In the genomic region with DNA sequence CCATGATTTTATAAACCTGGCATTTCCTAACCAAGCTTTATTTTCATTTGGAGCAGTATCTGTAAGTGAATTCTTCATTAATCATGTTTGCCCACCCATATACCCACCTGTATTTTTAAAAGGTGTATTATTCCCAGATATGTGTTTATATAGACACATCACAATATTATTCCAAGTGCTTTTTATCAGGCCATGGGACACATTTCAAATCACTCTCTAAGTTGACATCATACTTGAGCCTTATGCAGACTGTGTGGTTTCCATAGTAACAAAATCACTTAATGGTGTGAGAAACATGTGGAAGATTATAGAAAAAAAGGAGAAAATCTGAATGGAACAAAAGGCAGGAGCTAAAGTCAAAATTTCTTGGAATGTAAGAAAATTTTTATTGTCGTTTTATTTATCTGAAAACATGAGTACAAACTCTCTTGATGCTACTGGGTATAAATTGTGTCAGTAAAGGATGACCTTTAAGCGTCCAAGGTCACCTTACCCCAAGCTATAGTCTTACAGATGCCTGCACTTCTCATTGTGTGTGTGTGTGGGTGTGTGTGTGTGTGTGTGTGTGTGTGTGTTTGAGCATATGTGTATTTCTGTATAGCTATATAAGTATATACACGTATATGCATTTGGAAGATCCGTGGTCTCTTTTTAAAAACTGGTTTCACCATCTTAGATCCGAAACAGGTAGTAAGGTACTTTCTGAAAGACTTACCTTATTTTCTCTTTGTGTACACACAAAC, we compare ENCODE assay signal across 9 cellular contexts.
DNase-seq lines count a peak whose midpoint lies in the region; ATAC-seq and TF ChIP-seq lines count a peak whose summit lies in the region.
"Had no signal": no experiment of that assay in that cellular context is flagged by ENCODE, and none has a peak within 500 bp of the region (broad histone marks: within the 10 kb centered on the region; RNA-seq: fewer than 3 reads in every experiment).

No MANE protein-coding gene starts in this region.

- no peaks in the 10 kb centered on the region for H3K27me3 ChIP-seq in gastroesophageal sphincter
- no peaks in the 10 kb centered on the region for H3K27me3 ChIP-seq in thymus (ENCODE audit: control insufficient read depth, insufficient read depth)

- 79 to 85% methylated on average over 5 of the region's 5 CpGs for WGBS in gastroesophageal sphincter (ENCODE audit: low coverage in 1 of 2), 2 donors
- 98% methylated on average over 5 of the region's 5 CpGs for WGBS in thymus

- peak overlapping the region; percentile 94 for H3K27ac Mint-ChIP-seq in activated T-cell treated with anti-CD3 and anti-CD28 coated beads, Interleukin-2, amount 50 U/mL, for 24 hours
- peak overlapping the region; percentile 93 for H3K27ac Mint-ChIP-seq in activated naive CD8-positive, alpha-beta T cell

- H3K27me3 Mint-ChIP-seq in activated T-cell treated with anti-CD3 and anti-CD28 coated beads, Interleukin-2, amount 50 U/mL, for 24 hours = no peaks in the 10 kb centered on the region
- no peaks in the 10 kb centered on the region for H3K27me3 Mint-ChIP-seq in activated naive CD8-positive, alpha-beta T cell

- peak overlapping the region; percentile 68 for H3K4me3 Mint-ChIP-seq in activated T-cell treated with anti-CD3 and anti-CD28 coated beads, Interleukin-2, amount 50 U/mL, for 24 hours
- H3K4me3 Mint-ChIP-seq in activated naive CD8-positive, alpha-beta T cell = peak overlapping the region; percentile 54

- peaks cover 82% of the 10 kb centered on the region for H3K4me1 Mint-ChIP-seq in activated T-cell treated with anti-CD3 and anti-CD28 coated beads, Interleukin-2, amount 50 U/mL, for 24 hours (ENCODE audit: low read depth)
- peaks cover 84% of the 10 kb centered on the region for H3K4me1 Mint-ChIP-seq in activated naive CD8-positive, alpha-beta T cell (ENCODE audit: low read depth)

- no peak for ATAC-seq in gastroesophageal sphincter
- ATAC-seq in GM21737 (IDR thresholded peaks at IDR 0.05; ENCODE audit: unreplicated experiment) = no peak

- no peaks in the 10 kb centered on the region for H3K36me3 ChIP-seq in gastroesophageal sphincter
- no peaks in the 10 kb centered on the region for H3K36me3 ChIP-seq in thymus (ENCODE audit: control insufficient read depth, insufficient read depth)

- no peaks in the 10 kb centered on the region for H3K36me3 Mint-ChIP-seq in activated T-cell treated with anti-CD3 and anti-CD28 coated beads, Interleukin-2, amount 50 U/mL, for 24 hours (ENCODE audit: low read depth)
- no peaks in the 10 kb centered on the region for H3K36me3 Mint-ChIP-seq in activated naive CD8-positive, alpha-beta T cell

- TF ChIP-seq CTCF in gastroesophageal sphincter (IDR thresholded peaks at IDR 0.05) = no peak

- no peak for TF ChIP-seq EP300 in gastroesophageal sphincter (IDR thresholded peaks at IDR 0.05)

- no peaks in the 10 kb centered on the region for H3K9me3 Mint-ChIP-seq in activated T-cell treated with anti-CD3 and anti-CD28 coated beads, Interleukin-2, amount 50 U/mL, for 24 hours
- H3K9me3 Mint-ChIP-seq in activated naive CD8-positive, alpha-beta T cell (ENCODE audit: low read depth) = no peaks in the 10 kb centered on the region

- DNase-seq in activated T-cell treated with anti-CD3 and anti-CD28 coated beads, Interleukin-2, amount 50 U/mL, for 24 hours = no peak
- DNase-seq in activated T-cell treated with anti-CD3 and anti-CD28 coated beads, Interleukin-2, amount 50 U/mL, for 48 hours = no peak
- no peak for DNase-seq in activated CD8-positive, alpha-beta memory T cell treated with anti-CD3 and anti-CD28 coated beads for 24 hours
- no peak for DNase-seq in nucleus accumbens (lab: John Stamatoyannopoulos, UW)

- H3K4me1 ChIP-seq in gastroesophageal sphincter = peaks cover 3 to 8% (median 4%) of the 10 kb centered on the region in 3 donors
- peaks cover 3% of the 10 kb centered on the region for H3K4me1 ChIP-seq in thymus (ENCODE audit: control insufficient read depth, insufficient read depth, low read length)

- peak overlapping the region; percentile 44 to 75 (median 66) for H3K27ac ChIP-seq in gastroesophageal sphincter
- peak overlapping the region; percentile 90 for H3K27ac ChIP-seq in thymus (ENCODE audit: low read depth)
- H3K27ac ChIP-seq: C4-2B had no signal

- H3K9me3 ChIP-seq in gastroesophageal sphincter = no peaks in the 10 kb centered on the region
- H3K9me3 ChIP-seq in thymus (ENCODE audit: control insufficient read depth) = no peaks in the 10 kb centered on the region

- no peak for TF ChIP-seq POLR2A in gastroesophageal sphincter (IDR thresholded peaks at IDR 0.05)

- H3K4me3 ChIP-seq in gastroesophageal sphincter (no peak overlapping the region), thymus (ENCODE audit: low read length) (no peak overlapping the region)
